ENCODE assay signal across 6 cellular contexts in the genomic region with DNA sequence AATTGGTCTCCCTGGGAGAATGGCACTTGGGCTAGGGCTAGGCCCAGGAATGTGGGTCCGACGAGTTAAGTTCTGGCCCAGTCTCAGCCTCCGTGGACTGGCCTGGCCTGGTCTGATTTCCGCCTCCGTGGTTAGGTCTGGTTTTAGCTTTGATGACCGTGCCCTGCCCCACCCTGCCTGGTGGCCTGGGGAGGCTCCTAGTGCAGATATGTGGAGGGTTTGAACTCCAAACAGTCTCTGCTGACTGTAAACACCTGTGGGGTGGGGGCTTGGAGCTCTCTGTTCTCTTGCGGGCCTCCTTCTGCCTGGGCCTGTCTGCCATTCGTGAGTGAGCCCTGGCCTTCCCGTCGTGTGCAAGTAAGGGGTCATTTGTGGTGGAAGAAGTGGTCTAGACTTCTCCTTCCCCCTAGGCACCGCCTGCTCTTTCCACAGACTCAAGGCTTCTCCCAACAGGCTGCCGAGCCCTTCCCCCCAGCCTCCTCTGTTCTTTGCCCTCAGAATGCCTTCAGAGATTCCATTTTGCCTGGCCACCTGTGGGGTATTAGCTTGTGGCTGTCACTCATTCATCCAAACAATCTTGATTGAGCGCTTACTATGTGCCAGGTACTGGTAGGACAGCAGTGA. TPM values are rescaled to one million over a fixed set of nuclear protein-coding genes. Genes with fewer than 3 reads are reported as not detected.
A peak's percentile ranks its signal among the peaks of the same experiment; 100 is the strongest.
DNase-seq lines count a peak whose midpoint lies in the region; ATAC-seq and TF ChIP-seq lines count a peak whose summit lies in the region.

No MANE protein-coding gene starts in this region.

- H3K27me3 ChIP-seq in WERI-Rb-1 (ENCODE audit: insufficient read depth, low read depth, severe bottlenecking) = no peaks in the 10 kb centered on the region
- H3K27me3 ChIP-seq in left lung = no peaks in the 10 kb centered on the region

- H3K27ac ChIP-seq in WERI-Rb-1 = peak overlapping the region; percentile 54
- peak overlapping the region; percentile 94 to 99 for H3K27ac ChIP-seq in left lung

- H3K36me3 ChIP-seq in WERI-Rb-1 = peaks cover 30% of the 10 kb centered on the region
- peaks cover 0 to 21% of the 10 kb centered on the region in 2 donors for H3K36me3 ChIP-seq in left lung

- H3K36me3 Mint-ChIP-seq in CD14-positive monocyte = peaks cover 35 to 45% of the 10 kb centered on the region in 2 donors

- peak overlapping the region; percentile 73 for H3K4me3 ChIP-seq in WERI-Rb-1 (ENCODE audit: low read depth, low read length)
- H3K4me3 ChIP-seq in left lung = peak overlapping the region; percentile 81 to 97

- ATAC-seq in left lung = peak; percentile 9
- no peak for ATAC-seq in GM18511 (IDR thresholded peaks at IDR 0.05; ENCODE audit: unreplicated experiment)
- ATAC-seq in GM18907 (IDR thresholded peaks at IDR 0.05; ENCODE audit: unreplicated experiment) = no peak
- ATAC-seq in HG02588 (IDR thresholded peaks at IDR 0.05; ENCODE audit: unreplicated experiment) = no peak

- H3K27ac Mint-ChIP-seq in CD14-positive monocyte = peak overlapping the region; percentile 99 to 100 (median 99)

- no peak for TF ChIP-seq CTCF in CD14-positive monocyte (IDR thresholded peaks at IDR 0.05)
- no peak for TF ChIP-seq CTCF in WERI-Rb-1 (IDR thresholded peaks at IDR 0.05; ENCODE audit: low read depth, low read length)
- TF ChIP-seq CTCF in left lung (IDR thresholded peaks at IDR 0.05) = no peak

- H3K4me3 Mint-ChIP-seq in CD14-positive monocyte = peak overlapping the region; percentile 98 to 99

- peaks cover 45 to 84% of the 10 kb centered on the region in 2 donors for H3K4me1 ChIP-seq in left lung

- peaks cover 79% of the 10 kb centered on the region for H3K4me1 Mint-ChIP-seq in CD14-positive monocyte

- H3K9me3 ChIP-seq in WERI-Rb-1 (ENCODE audit: severe bottlenecking) (no peaks in the 10 kb centered on the region), left lung (no peaks in the 10 kb centered on the region)

- peaks cover 0 to 8% (median 0%) of the 10 kb centered on the region in 7 donors for H3K9me3 Mint-ChIP-seq in CD14-positive monocyte

- H3K27me3 Mint-ChIP-seq in CD14-positive monocyte (ENCODE audit: low read depth in 3 of 3) = peaks cover 2 to 6% (median 6%) of the 10 kb centered on the region in 3 donors

- intact Hi-C loops in CD14-positive monocyte (cut with micrococcal nuclease) = no loop called here
- intact Hi-C loops in left lung (cut with DNase I) = no loop called here

- peak; percentile 56 for DNase-seq in CD14-positive monocyte (ENCODE audit: low spot score)
- DNase-seq in WERI-Rb-1 = no peak
- DNase-seq in left lung = peak in 1 of 2 donors; percentile 75

RNA-seq across cellular contexts. Expression of a gene that starts 1.5 kb away (rescaled TPM):
- 100 to 1,000 TPM; 176 to 187 TPM for polyA plus RNA-seq in CD14-positive monocyte
- 100 to 1,000 TPM; 296 to 333 TPM for total RNA-seq in left lung

RNA-seq across cellular contexts. Expression of a gene that starts 4.9 kb away (rescaled TPM):
- polyA plus RNA-seq in CD14-positive monocyte = 1 to 10 TPM; 6.9 to 8.4 TPM
- total RNA-seq in left lung = 10 to 100 TPM; 45.5 to 62.4 TPM

RNA-seq across cellular contexts. Expression of a gene that starts 15.9 kb away (rescaled TPM):
- polyA plus RNA-seq in CD14-positive monocyte = under 1 TPM in 1 of 2 donors, not detected in 1; 0.56 TPM
- total RNA-seq in left lung = 1 to 10 TPM in 1 of 2 donors, under 1 TPM in 1; 0.45 to 1.1 TPM

RNA-seq across cellular contexts. Expression of a gene that starts 22.5 kb away (rescaled TPM):
- polyA plus RNA-seq in CD14-positive monocyte = 10 to 100 TPM; 35.6 to 38.6 TPM
- 10 to 100 TPM; 56.4 to 64.8 TPM for total RNA-seq in left lung

RNA-seq across cellular contexts. Expression of a gene that starts 40.4 kb away (rescaled TPM):
- 1 to 10 TPM in 1 of 2 donors, under 1 TPM in 1; 0.76 to 2.1 TPM for polyA plus RNA-seq in CD14-positive monocyte
- total RNA-seq in left lung = 10 to 100 TPM; 37.1 to 41.4 TPM
